Comparison of ENCODE assay signal across 1 cellular context in genomic region chr1:109149874-109150601, GRCh38.
TF ChIP-seq lines count a peak whose summit lies in the region.

No MANE protein-coding gene starts in this region.

TF ChIP-seq in IMR-90, 13 proteins besides CTCF, POLR2A, EP300 and RAD21 (continued from another document):
- TF ChIP-seq FOS (IDR thresholded peaks at IDR 0.05; ENCODE audit: low read depth, low read length) = no peak
- TF ChIP-seq MAFK (IDR thresholded peaks at IDR 0.05; ENCODE audit: low read depth, low read length) = no peak
- TF ChIP-seq ELK1 (IDR thresholded peaks at IDR 0.05; ENCODE audit: borderline replicate concordance, low read depth, low read length) = no peak
